17 cellular contexts compared by ENCODE assay signal in genomic region chr2:164882276-164882675, GRCh38. TPM values are rescaled to one million over a fixed set of nuclear protein-coding genes. Genes with fewer than 3 reads are reported as not detected.
DNase-seq lines count a peak whose midpoint lies in the region; ATAC-seq, FAIRE-seq and TF ChIP-seq lines count a peak whose summit lies in the region.
"Had no signal": no experiment of that assay in that cellular context is flagged by ENCODE, and none has a peak within 500 bp of the region (broad histone marks: within the 10 kb centered on the region; RNA-seq: fewer than 3 reads in every experiment).

No MANE protein-coding gene starts in this region.

- TF ChIP-seq CTCF in IMR-90 (conservative IDR thresholded peaks at IDR 0.05; ENCODE audit: low read depth, low read length) = no peak
- TF ChIP-seq CTCF in astrocyte (IDR thresholded peaks at IDR 0.05; ENCODE audit: insufficient read depth, low read depth, low read length) = no peak

- no peaks in the 10 kb centered on the region for H3K79me1 ChIP-seq in IMR-90 (ENCODE audit: low read depth in 1 of 2, low read length in 2 of 2)

- no peak overlapping the region for H2AK5ac ChIP-seq in IMR-90 (ENCODE audit: low read depth, low read length)

- H3K9ac ChIP-seq in IMR-90 (ENCODE audit: low read depth, low read length) (no peak overlapping the region), astrocyte (ENCODE audit: low read length) (no peak overlapping the region)

- CTCF ChIA-PET in IMR-90 (lab: Yijun Ruan, JAX) = interaction anchor here (1.1 kb wide), 1 partner anchor 82 kb away, joined by 3 read pairs; no protein-coding TSS in a partner anchor

- no peak overlapping the region for H3K56ac ChIP-seq in IMR-90 (ENCODE audit: extremely low read depth, insufficient read depth, low read length)

- H3K4me1 ChIP-seq in IMR-90 (ENCODE audit: control insufficient read depth, insufficient read depth, low read length) (no peaks in the 10 kb centered on the region), astrocyte (ENCODE audit: insufficient read depth, low read length) (no peaks in the 10 kb centered on the region)
- H3K4me1 ChIP-seq: BE2C had no signal

- no peak overlapping the region for H3K14ac ChIP-seq in IMR-90 (replicated peaks; ENCODE audit: low read depth, low read length)

- dilution Hi-C loops in IMR-90 (cut with HindIII; ENCODE audit: low sequenced_read_pairs, unreplicated experiment) = no loop called here

- H3K27ac Mint-ChIP-seq in astrocyte (ENCODE audit: unreplicated experiment) = no peak overlapping the region
- H3K27ac Mint-ChIP-seq: CD8-positive, alpha-beta T cell had no signal

- H3K9me1 ChIP-seq in IMR-90 (ENCODE audit: insufficient read depth, low read length) = no peaks in the 10 kb centered on the region

- no peak overlapping the region for H4K8ac ChIP-seq in IMR-90 (ENCODE audit: low read depth in 2 of 2, low read length in 2 of 2)

- H4K91ac ChIP-seq in IMR-90 (ENCODE audit: insufficient read depth, low read depth, low read length) = no peak overlapping the region

- no peak for ATAC-seq in IMR-90 (ENCODE audit: low read depth)
- ATAC-seq: CD8-positive, alpha-beta T cell; Panc1 had no signal

- H3K27me3 ChIP-seq in IMR-90 (ENCODE audit: control insufficient read depth, insufficient read depth, low read length) (no peaks in the 10 kb centered on the region), astrocyte (ENCODE audit: insufficient read depth, low read length) (no peaks in the 10 kb centered on the region)
- H3K27me3 ChIP-seq: BE2C had no signal

- no peak overlapping the region for H2AK9ac ChIP-seq in IMR-90 (replicated peaks; ENCODE audit: low read depth, low read length, poor library complexity)

- no peak for TF ChIP-seq RAD21 in IMR-90 (IDR thresholded peaks at IDR 0.05; ENCODE audit: low read length)

- H3K9me3 ChIP-seq in IMR-90 (ENCODE audit: control insufficient read depth, insufficient read depth, low read length) (no peaks in the 10 kb centered on the region), astrocyte (ENCODE audit: insufficient read depth, low read depth, low read length) (no peaks in the 10 kb centered on the region)
- H3K9me3 ChIP-seq: BE2C had no signal

- DNase-seq in IMR-90 (no peak), astrocyte (ENCODE audit: low read depth) (peak; percentile 16), iris pigment epithelial cell (ENCODE audit: low read depth) (peak; percentile 70), skeletal muscle cell (ENCODE audit: low read depth) (peak; percentile 60), hippocampal formation (lab: John Stamatoyannopoulos, UW) (no peak), SHP77 (lab: John Stamatoyannopoulos, UW) (no peak), T-helper 2 cell (no peak)
- DNase-seq: ACHN; BE2C; CD8-positive, alpha-beta T cell; GOT3; Kasumi-1; NCI-H1436; NCI-H2029 treated with DMSO at 0.1 percent for 48 hours; NCI-H510A; SIG-M5 had no signal

- H2BK5ac ChIP-seq in IMR-90 (ENCODE audit: low read depth, low read length, poor library complexity, severe bottlenecking) = no peak overlapping the region

- H4K5ac ChIP-seq in IMR-90 (ENCODE audit: low read depth, low read length) = no peak overlapping the region; the same call in 1 of the 2 replicates

- FAIRE-seq in astrocyte (lab: Jason Lieb, UNC) = no peak

- H3K36me3 ChIP-seq in IMR-90 (ENCODE audit: control insufficient read depth, insufficient read depth, low read length) = no peaks in the 10 kb centered on the region
- no peaks in the 10 kb centered on the region for H3K36me3 ChIP-seq in astrocyte (ENCODE audit: insufficient read depth, low read length)
- H3K36me3 ChIP-seq: BE2C had no signal

- no peak overlapping the region for H3K27ac ChIP-seq in IMR-90 (ENCODE audit: insufficient read depth, low read length)
- no peak overlapping the region for H3K27ac ChIP-seq in astrocyte (ENCODE audit: low read depth, low read length)

- H3K4me2 ChIP-seq in IMR-90 (ENCODE audit: low read depth, low read length) (no peak overlapping the region), astrocyte (ENCODE audit: low read length) (no peak overlapping the region)

- H3K4me1 Mint-ChIP-seq in astrocyte (ENCODE audit: low read depth, unreplicated experiment) = no peaks in the 10 kb centered on the region

- no peaks in the 10 kb centered on the region for H3K27me3 Mint-ChIP-seq in astrocyte (ENCODE audit: low read depth, unreplicated experiment)

- no CpG with 5 or more reads among the region's 9 CpGs for WGBS in IMR-90 (ENCODE audit: extremely low coverage in 2 of 2, insufficient read length in 1 of 2), 2 experiments

- H3K4ac ChIP-seq in IMR-90 (ENCODE audit: low read depth, low read length) = no peak overlapping the region

- H3K36me3 Mint-ChIP-seq in astrocyte (ENCODE audit: low read depth, unreplicated experiment) = no peaks in the 10 kb centered on the region
- H3K36me3 Mint-ChIP-seq: CD8-positive, alpha-beta T cell had no signal

- H3K9me3 Mint-ChIP-seq in astrocyte (ENCODE audit: unreplicated experiment) = peaks cover 2% of the 10 kb centered on the region
- H3K9me3 Mint-ChIP-seq: CD8-positive, alpha-beta T cell had no signal

- no peak overlapping the region for H3K18ac ChIP-seq in IMR-90 (ENCODE audit: low read depth, low read length)

- no peak overlapping the region for H3K4me3 Mint-ChIP-seq in astrocyte (ENCODE audit: unreplicated experiment)
- H3K4me3 Mint-ChIP-seq: CD8-positive, alpha-beta T cell had no signal

- no peak for TF ChIP-seq POLR2A in IMR-90 (IDR thresholded peaks at IDR 0.05; ENCODE audit: low read depth, low read length)

- no peak overlapping the region for H2BK20ac ChIP-seq in IMR-90 (ENCODE audit: low read depth, low read length)

- no peak overlapping the region for H2BK15ac ChIP-seq in IMR-90 (ENCODE audit: low read depth, low read length)

- H3K23ac ChIP-seq in IMR-90 (ENCODE audit: low read depth, low read length) = no peak overlapping the region

- no peaks in the 10 kb centered on the region for H3K79me2 ChIP-seq in astrocyte (ENCODE audit: insufficient read depth, low read length)

- in situ Hi-C loops in IMR-90 (cut with MboI; ENCODE audit: low sequenced_read_pairs) = no loop called here

- POLR2A ChIA-PET in IMR-90 (lab: Charles Lee; ENCODE audit: unreplicated experiment) = no interaction called here

- H4K20me1 ChIP-seq in IMR-90 (ENCODE audit: insufficient read depth, low read length) (no peaks in the 10 kb centered on the region), astrocyte (ENCODE audit: insufficient read depth, low read length) (no peaks in the 10 kb centered on the region)

- H3K4me3 ChIP-seq in IMR-90 (ENCODE audit: insufficient read depth, low read depth, low read length) = no peak overlapping the region
- H3K4me3 ChIP-seq in astrocyte (ENCODE audit: insufficient read depth, low read depth, low read length) = no peak overlapping the region
- no peak overlapping the region for H3K4me3 ChIP-seq in skeletal muscle cell (ENCODE audit: low read depth, low read length)

- no peak overlapping the region for H2BK120ac ChIP-seq in IMR-90 (ENCODE audit: low read depth, low read length)

- no TSS peak for BruUV-seq in IMR-90 (replicated peaks; lab: Mats Ljungman, UMichigan)

- intact Hi-C loops in IMR-90 (cut with micrococcal nuclease) = no loop called here

- H2AFZ ChIP-seq in IMR-90 (replicated peaks; ENCODE audit: low read length, poor library complexity) (peak overlapping the region; percentile 15), astrocyte (ENCODE audit: low read depth, low read length) (no peak overlapping the region)

TF ChIP-seq in IMR-90, 13 proteins besides CTCF, POLR2A, EP300 and RAD21:
- TF ChIP-seq BHLHE40 (IDR thresholded peaks at IDR 0.05; ENCODE audit: low read depth, low read length) (no peak), ELK1 (IDR thresholded peaks at IDR 0.05; ENCODE audit: borderline replicate concordance, low read depth, low read length) (no peak), MAZ (IDR thresholded peaks at IDR 0.05; ENCODE audit: borderline replicate concordance, low read depth, low read length) (no peak), RCOR1 (IDR thresholded peaks at IDR 0.05; ENCODE audit: insufficient replicate concordance, low read length) (no peak), NFE2L2 (IDR thresholded peaks at IDR 0.05; ENCODE audit: low read depth, low read length) (no peak), SMC3 (IDR thresholded peaks at IDR 0.05; ENCODE audit: low read depth, low read length) (no peak), CHD1 (IDR thresholded peaks at IDR 0.05; ENCODE audit: low read depth, low read length) (no peak), MXI1 (IDR thresholded peaks at IDR 0.05; ENCODE audit: borderline replicate concordance, low read depth, low read length) (no peak), USF2 (IDR thresholded peaks at IDR 0.05; ENCODE audit: low read depth, low read length) (no peak), FOS (IDR thresholded peaks at IDR 0.05; ENCODE audit: low read depth, low read length) (no peak), CEBPB (IDR thresholded peaks at IDR 0.05; ENCODE audit: low read depth, low read length) (no peak), MAFK (IDR thresholded peaks at IDR 0.05; ENCODE audit: low read depth, low read length) (no peak), RFX5 (IDR thresholded peaks at IDR 0.05; ENCODE audit: low read depth, low read length) (no peak)
TF ChIP-seq in IMR-90: peak in this region for 0.

RNA-seq across cellular contexts. Expression of gene COBLL1, which starts 40.7 kb away (rescaled TPM):
- 1.1 and 2.2 TPM in 2 replicates for total RNA-seq in IMR-90 (2012; rRNA removed)
- polyA plus RNA-seq in IMR-90 (2012; rRNA removed) = 0.79 and 1.2 TPM in 2 replicates
- polyA plus RNA-seq in IMR-90 (2012; cell fraction: cytosol; rRNA removed) = 0.26 and 0.47 TPM in 2 replicates
- polyA plus RNA-seq in IMR-90 (2012; cell fraction: nucleus; rRNA removed; ENCODE audit: low replicate concordance) = 0.33 and 2.0 TPM in 2 replicates
- 17.6 and 18.6 TPM in 2 replicates for total RNA-seq in astrocyte

Comparison
In these comparisons a context has a peak if more than half of its experiments do, and no peak if none do; other contexts are left out.
1. DNase-seq: peak in astrocyte (single experiment), iris pigment epithelial cell (single experiment) and skeletal muscle cell (single experiment); none in IMR-90 (single experiment), hippocampal formation (0 of 2), SHP77 (0 of 2) and T-helper 2 cell (0 of 5).